Comparison of ENCODE assay signal across 15 cellular contexts in the genomic region with DNA sequence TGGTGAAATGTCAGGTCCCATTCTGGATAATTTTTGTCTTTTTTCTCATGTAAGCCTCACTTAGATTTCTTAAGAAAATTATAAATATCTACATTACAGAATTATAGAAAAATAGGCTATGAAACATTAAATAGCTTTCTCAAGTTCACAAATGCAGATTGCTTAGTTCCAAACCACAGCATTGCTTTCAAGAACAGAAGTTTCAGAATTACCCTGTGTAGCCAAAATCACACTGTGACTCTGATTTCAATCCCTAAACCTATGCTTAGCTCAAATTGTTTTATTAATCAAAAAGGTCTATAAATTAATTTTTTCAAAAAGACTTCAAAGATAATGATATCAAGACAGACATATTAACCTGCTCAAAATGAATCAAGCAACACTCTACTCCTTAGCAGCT.
DNase-seq lines count a peak whose midpoint lies in the region; ATAC-seq and TF ChIP-seq lines count a peak whose summit lies in the region.
"Had no signal": no experiment of that assay in that cellular context is flagged by ENCODE, and none has a peak within 500 bp of the region (broad histone marks: within the 10 kb centered on the region; RNA-seq: fewer than 3 reads in every experiment).

No MANE protein-coding gene starts in this region.

- H3F3A ChIP-seq in SU-DHL-6 (ENCODE audit: insufficient read depth): no peaks in the 10 kb centered on the region

- H3K9me2 ChIP-seq in SU-DHL-6 (replicated peaks; ENCODE audit: insufficient read depth, low read length): no peaks in the 10 kb centered on the region

- H3K27me3 ChIP-seq in KMS-11 (ENCODE audit: insufficient read depth, low read depth) (no peaks in the 10 kb centered on the region), SU-DHL-6 (ENCODE audit: low read length) (no peaks in the 10 kb centered on the region), tibial artery (no peaks in the 10 kb centered on the region)

- intact Hi-C loops in tibial artery (cut with DNase I; ENCODE audit: low total_unique reads): no loop called here

- H3K4me3 ChIP-seq in KMS-11 (IDR thresholded peaks at IDR 0.05; ENCODE audit: insufficient read depth, low read depth, low read length) (no peak overlapping the region), SU-DHL-6 (ENCODE audit: insufficient read depth, low read length, poor library complexity, severe bottlenecking) (no peak overlapping the region), tibial artery (no peak overlapping the region)
- H3K4me3 ChIP-seq: GM23248 had no signal

- DNase-seq in tibial artery (no peak), NCI-H226 (no peak)
- DNase-seq: C1 segment of cervical spinal cord; Calu3; CD4-positive, alpha-beta memory T cell; COR-L47; DMS153; DND-41; GM23248; H7; HCEC 1CT had no signal

- H3K4me2 ChIP-seq in KMS-11: peak overlapping the region; percentile 54
- no peak overlapping the region for H3K4me2 ChIP-seq in SU-DHL-6 (ENCODE audit: low read depth, low read length, poor library complexity, severe bottlenecking)

- H2AFZ ChIP-seq in KMS-11 (ENCODE audit: low read depth) (no peak overlapping the region), SU-DHL-6 (ENCODE audit: low read depth, low read length, severe bottlenecking) (peak overlapping the region; percentile 62)
- H2AFZ ChIP-seq: GM23248 had no signal

- H3K79me2 ChIP-seq in KMS-11 (ENCODE audit: insufficient read depth, low read depth) (no peaks in the 10 kb centered on the region), SU-DHL-6 (ENCODE audit: insufficient read depth, low read length) (no peaks in the 10 kb centered on the region)

- H3K36me3 ChIP-seq in KMS-11 (ENCODE audit: insufficient read depth) (no peaks in the 10 kb centered on the region), SU-DHL-6 (ENCODE audit: low read length) (no peaks in the 10 kb centered on the region; the same call in 1 of the 2 replicates), tibial artery (no peaks in the 10 kb centered on the region)

- H4K20me1 ChIP-seq in KMS-11 (ENCODE audit: insufficient read depth) (no peaks in the 10 kb centered on the region), SU-DHL-6 (ENCODE audit: low read depth, low read length) (no peaks in the 10 kb centered on the region)

- H3K9ac ChIP-seq in KMS-11: peak overlapping the region; percentile 12; the same call in 1 of the 2 replicates
- no peak overlapping the region for H3K9ac ChIP-seq in SU-DHL-6 (ENCODE audit: low read length)
- H3K9ac ChIP-seq: GM23248 had no signal

- H3K27ac ChIP-seq in KMS-11 (peak overlapping the region; percentile 37; the same call in 1 of the 2 replicates), SU-DHL-6 (ENCODE audit: low read depth, low read length) (no peak overlapping the region), tibial artery (no peak overlapping the region)
- H3K27ac ChIP-seq: GM23248 had no signal

- peaks cover 23% of the 10 kb centered on the region for H3K4me1 ChIP-seq in KMS-11 (ENCODE audit: low read depth, poor library complexity, severe bottlenecking)
- H3K4me1 ChIP-seq in tibial artery: no peaks in the 10 kb centered on the region

- 0 out of 2 replicates have a peak, but pooled peaks cover 2% of the 10 kb centered on the region for H3K9me3 ChIP-seq in SU-DHL-6 (ENCODE audit: insufficient read depth, low read length)
- H3K9me3 ChIP-seq in tibial artery: no peaks in the 10 kb centered on the region

- no peak for TF ChIP-seq CTCF in KMS-11 (conservative IDR thresholded peaks at IDR 0.05; ENCODE audit: low read depth, low read length)
- no peak for TF ChIP-seq CTCF in SU-DHL-6 (IDR thresholded peaks at IDR 0.05; ENCODE audit: insufficient read depth, low read length, poor library complexity, severe bottlenecking)
- TF ChIP-seq CTCF in tibial artery (IDR thresholded peaks at IDR 0.05): no peak

- ATAC-seq in HG02798 (IDR thresholded peaks at IDR 0.05; ENCODE audit: poor library complexity, unreplicated experiment): peak; percentile 61
- no peak for ATAC-seq in HG03025 (IDR thresholded peaks at IDR 0.05; ENCODE audit: low FRiP score, unreplicated experiment)
